ENCODE assay signal across 1 cellular context in the genomic region with DNA sequence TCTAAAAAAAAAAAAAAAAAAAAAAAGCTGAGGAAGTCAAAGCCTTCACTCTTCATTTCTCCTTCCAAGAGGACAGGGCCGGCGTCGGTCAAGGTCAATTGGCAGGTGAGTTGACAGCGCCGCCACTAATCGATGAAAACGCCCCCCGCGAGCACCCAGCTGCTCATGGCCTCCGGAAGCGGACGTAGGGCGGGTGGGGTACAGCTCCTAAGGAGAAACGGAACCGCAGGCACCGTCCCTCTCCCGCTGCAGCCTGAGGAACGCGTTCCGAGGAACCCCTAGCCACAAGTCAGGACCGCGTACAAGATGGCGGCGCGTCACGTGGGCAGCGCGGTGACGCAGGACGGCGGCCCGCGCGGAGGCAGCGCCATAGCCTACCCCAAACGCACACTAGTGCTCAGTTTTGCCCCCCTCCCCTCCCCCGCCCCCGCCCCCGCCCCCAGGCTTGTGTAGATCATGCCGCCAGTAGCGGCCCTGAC.
TF ChIP-seq lines count a peak whose summit lies in the region.

A gene (plus strand): TSS at position 465 of the 479 bp plus-strand sequence. CDS start 16,045 bp downstream, outside the sequence.

TF ChIP-seq in HepG2, 621 proteins besides CTCF, POLR2A, EP300 and RAD21 (continued from another document and continues in another):
- TF ChIP-seq FOXK1 (CRISPR knock-in tag; IDR thresholded peaks at IDR 0.05; ENCODE audit: borderline replicate concordance, low read depth): peak; percentile 25; the same call in 1 of the 2 replicates
- TF ChIP-seq ZFYVE20 (CRISPR knock-in tag; IDR thresholded peaks at IDR 0.05; ENCODE audit: borderline replicate concordance, low read depth): no peak
- no peak for TF ChIP-seq ZNF549 (CRISPR knock-in tag; IDR thresholded peaks at IDR 0.05)
- no peak for TF ChIP-seq LCORL (IDR thresholded peaks at IDR 0.05)
- peak; percentile 85 for TF ChIP-seq LCORL (CRISPR knock-in tag; IDR thresholded peaks at IDR 0.05)
- no peak for TF ChIP-seq MAFF (IDR thresholded peaks at IDR 0.05; ENCODE audit: low read depth, low read length)
- TF ChIP-seq ETV6 (CRISPR knock-in tag; conservative IDR thresholded peaks at IDR 0.05): no peak; the same call in 1 of the 2 replicates
- peak; percentile 67 for TF ChIP-seq FOSL2 (CRISPR knock-in tag; IDR thresholded peaks at IDR 0.05)
- TF ChIP-seq ZMAT3 (CRISPR knock-in tag; conservative IDR thresholded peaks at IDR 0.05): peak; percentile 85
- TF ChIP-seq, protein P1, sequence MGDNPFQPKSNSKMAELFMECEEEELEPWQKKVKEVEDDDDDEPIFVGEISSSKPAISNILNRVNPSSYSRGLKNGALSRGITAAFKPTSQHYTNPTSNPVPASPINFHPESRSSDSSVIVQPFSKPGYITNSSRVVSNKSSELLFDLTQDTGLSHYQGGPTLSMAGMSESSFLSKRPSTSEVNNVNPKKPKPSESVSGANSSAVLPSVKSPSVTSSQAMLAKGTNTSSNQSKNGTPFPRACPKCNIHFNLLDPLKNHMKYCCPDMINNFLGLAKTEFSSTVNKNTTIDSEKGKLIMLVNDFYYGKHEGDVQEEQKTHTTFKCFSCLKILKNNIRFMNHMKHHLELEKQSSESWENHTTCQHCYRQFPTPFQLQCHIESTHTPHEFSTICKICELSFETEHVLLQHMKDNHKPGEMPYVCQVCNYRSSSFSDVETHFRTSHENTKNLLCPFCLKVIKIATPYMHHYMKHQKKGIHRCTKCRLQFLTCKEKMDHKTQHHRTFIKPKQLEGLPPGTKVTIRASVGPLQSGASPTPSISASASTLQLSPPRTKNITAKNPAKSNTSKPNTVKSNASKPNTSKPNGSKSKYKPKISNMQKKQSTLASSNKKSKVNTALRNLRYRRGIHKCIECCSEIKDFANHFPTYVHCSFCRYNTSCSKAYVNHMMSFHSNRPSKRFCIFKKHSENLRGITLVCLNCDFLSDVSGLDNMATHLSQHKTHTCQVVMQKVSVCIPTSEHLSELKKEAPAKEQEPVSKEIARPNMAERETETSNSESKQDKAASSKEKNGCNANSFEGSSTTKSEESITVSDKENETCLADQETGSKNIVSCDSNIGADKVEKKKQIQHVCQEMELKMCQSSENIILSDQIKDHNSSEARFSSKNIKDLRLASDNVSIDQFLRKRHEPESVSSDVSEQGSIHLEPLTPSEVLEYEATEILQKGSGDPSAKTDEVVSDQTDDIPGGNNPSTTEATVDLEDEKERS (CRISPR knock-in tag; IDR thresholded peaks at IDR 0.05): no peak
- TF ChIP-seq ZNF205 (CRISPR knock-in tag; IDR thresholded peaks at IDR 0.05): peak; percentile 61; the same call in 1 of the 2 replicates
- no peak for TF ChIP-seq ZNF101 (CRISPR knock-in tag; IDR thresholded peaks at IDR 0.05; ENCODE audit: borderline replicate concordance, low read depth)
- TF ChIP-seq TBX3 (IDR thresholded peaks at IDR 0.05; ENCODE audit: borderline replicate concordance): no peak
- no peak for TF ChIP-seq GZF1 (CRISPR knock-in tag; IDR thresholded peaks at IDR 0.05)
- no peak for TF ChIP-seq ZNF558 (CRISPR knock-in tag; IDR thresholded peaks at IDR 0.05; ENCODE audit: borderline replicate concordance)
- TF ChIP-seq HOXA9 (CRISPR knock-in tag; IDR thresholded peaks at IDR 0.05; ENCODE audit: borderline replicate concordance): no peak
- TF ChIP-seq CAMTA2 (CRISPR knock-in tag; IDR thresholded peaks at IDR 0.05; ENCODE audit: borderline replicate concordance): no peak
- TF ChIP-seq, protein P2, sequence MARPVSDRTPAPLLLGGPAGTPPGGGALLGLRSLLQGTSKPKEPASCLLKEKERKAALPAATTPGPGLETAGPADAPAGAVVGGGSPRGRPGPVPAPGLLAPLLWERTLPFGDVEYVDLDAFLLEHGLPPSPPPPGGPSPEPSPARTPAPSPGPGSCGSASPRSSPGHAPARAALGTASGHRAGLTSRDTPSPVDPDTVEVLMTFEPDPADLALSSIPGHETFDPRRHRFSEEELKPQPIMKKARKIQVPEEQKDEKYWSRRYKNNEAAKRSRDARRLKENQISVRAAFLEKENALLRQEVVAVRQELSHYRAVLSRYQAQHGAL (CRISPR knock-in tag; IDR thresholded peaks at IDR 0.05; ENCODE audit: not compliant biosample characterization): no peak
- TF ChIP-seq ARID2 (CRISPR knock-in tag; IDR thresholded peaks at IDR 0.05; ENCODE audit: borderline replicate concordance): no peak
- TF ChIP-seq SP2 (CRISPR knock-in tag; IDR thresholded peaks at IDR 0.05): no peak
- no peak for TF ChIP-seq ZNF382 (CRISPR knock-in tag; IDR thresholded peaks at IDR 0.05; ENCODE audit: borderline replicate concordance)
- TF ChIP-seq, protein P3, sequence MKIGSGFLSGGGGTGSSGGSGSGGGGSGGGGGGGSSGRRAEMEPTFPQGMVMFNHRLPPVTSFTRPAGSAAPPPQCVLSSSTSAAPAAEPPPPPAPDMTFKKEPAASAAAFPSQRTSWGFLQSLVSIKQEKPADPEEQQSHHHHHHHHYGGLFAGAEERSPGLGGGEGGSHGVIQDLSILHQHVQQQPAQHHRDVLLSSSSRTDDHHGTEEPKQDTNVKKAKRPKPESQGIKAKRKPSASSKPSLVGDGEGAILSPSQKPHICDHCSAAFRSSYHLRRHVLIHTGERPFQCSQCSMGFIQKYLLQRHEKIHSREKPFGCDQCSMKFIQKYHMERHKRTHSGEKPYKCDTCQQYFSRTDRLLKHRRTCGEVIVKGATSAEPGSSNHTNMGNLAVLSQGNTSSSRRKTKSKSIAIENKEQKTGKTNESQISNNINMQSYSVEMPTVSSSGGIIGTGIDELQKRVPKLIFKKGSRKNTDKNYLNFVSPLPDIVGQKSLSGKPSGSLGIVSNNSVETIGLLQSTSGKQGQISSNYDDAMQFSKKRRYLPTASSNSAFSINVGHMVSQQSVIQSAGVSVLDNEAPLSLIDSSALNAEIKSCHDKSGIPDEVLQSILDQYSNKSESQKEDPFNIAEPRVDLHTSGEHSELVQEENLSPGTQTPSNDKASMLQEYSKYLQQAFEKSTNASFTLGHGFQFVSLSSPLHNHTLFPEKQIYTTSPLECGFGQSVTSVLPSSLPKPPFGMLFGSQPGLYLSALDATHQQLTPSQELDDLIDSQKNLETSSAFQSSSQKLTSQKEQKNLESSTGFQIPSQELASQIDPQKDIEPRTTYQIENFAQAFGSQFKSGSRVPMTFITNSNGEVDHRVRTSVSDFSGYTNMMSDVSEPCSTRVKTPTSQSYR (CRISPR knock-in tag; IDR thresholded peaks at IDR 0.05; ENCODE audit: borderline replicate concordance): no peak
- TF ChIP-seq ZNF232 (CRISPR knock-in tag; IDR thresholded peaks at IDR 0.05; ENCODE audit: borderline replicate concordance): no peak
- TF ChIP-seq KDM6A (CRISPR knock-in tag; IDR thresholded peaks at IDR 0.05; ENCODE audit: low read depth): no peak
- TF ChIP-seq ZFAT (CRISPR knock-in tag; conservative IDR thresholded peaks at IDR 0.05): no peak
- TF ChIP-seq SP5 (CRISPR knock-in tag; IDR thresholded peaks at IDR 0.05; ENCODE audit: borderline replicate concordance, low read depth): no peak
- TF ChIP-seq ZNF619 (CRISPR knock-in tag; IDR thresholded peaks at IDR 0.05): no peak
- no peak for TF ChIP-seq ZNF256 (CRISPR knock-in tag; conservative IDR thresholded peaks at IDR 0.05)
- TF ChIP-seq, protein P4, sequence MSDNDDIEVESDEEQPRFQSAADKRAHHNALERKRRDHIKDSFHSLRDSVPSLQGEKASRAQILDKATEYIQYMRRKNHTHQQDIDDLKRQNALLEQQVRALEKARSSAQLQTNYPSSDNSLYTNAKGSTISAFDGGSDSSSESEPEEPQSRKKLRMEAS (IDR thresholded peaks at IDR 0.05): peak; percentile 80
- TF ChIP-seq DR1 (CRISPR knock-in tag; IDR thresholded peaks at IDR 0.05): no peak
- TF ChIP-seq ARNTL (CRISPR knock-in tag; IDR thresholded peaks at IDR 0.05): peak; percentile 52; the same call in 1 of the 2 replicates
- TF ChIP-seq HNRNPLL (IDR thresholded peaks at IDR 0.05; ENCODE audit: low read depth, low read length, poor library complexity, severe bottlenecking): peak; percentile 63
- no peak for TF ChIP-seq HDAC2 (CRISPR knock-in tag; IDR thresholded peaks at IDR 0.05)
- TF ChIP-seq SNAI1 (CRISPR knock-in tag; IDR thresholded peaks at IDR 0.05; ENCODE audit: borderline replicate concordance): no peak
- TF ChIP-seq, protein P5, sequence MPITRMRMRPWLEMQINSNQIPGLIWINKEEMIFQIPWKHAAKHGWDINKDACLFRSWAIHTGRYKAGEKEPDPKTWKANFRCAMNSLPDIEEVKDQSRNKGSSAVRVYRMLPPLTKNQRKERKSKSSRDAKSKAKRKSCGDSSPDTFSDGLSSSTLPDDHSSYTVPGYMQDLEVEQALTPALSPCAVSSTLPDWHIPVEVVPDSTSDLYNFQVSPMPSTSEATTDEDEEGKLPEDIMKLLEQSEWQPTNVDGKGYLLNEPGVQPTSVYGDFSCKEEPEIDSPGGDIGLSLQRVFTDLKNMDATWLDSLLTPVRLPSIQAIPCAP (CRISPR knock-in tag; IDR thresholded peaks at IDR 0.05; ENCODE audit: low read depth): no peak
- TF ChIP-seq FOXJ3 (CRISPR knock-in tag; IDR thresholded peaks at IDR 0.05; ENCODE audit: borderline replicate concordance): no peak
- TF ChIP-seq CBX5 (CRISPR knock-in tag; IDR thresholded peaks at IDR 0.05; ENCODE audit: borderline replicate concordance): no peak
- peak; percentile 61; the same call in 1 of the 2 replicates for TF ChIP-seq SALL2 (CRISPR knock-in tag; IDR thresholded peaks at IDR 0.05)
- TF ChIP-seq, protein P6, sequence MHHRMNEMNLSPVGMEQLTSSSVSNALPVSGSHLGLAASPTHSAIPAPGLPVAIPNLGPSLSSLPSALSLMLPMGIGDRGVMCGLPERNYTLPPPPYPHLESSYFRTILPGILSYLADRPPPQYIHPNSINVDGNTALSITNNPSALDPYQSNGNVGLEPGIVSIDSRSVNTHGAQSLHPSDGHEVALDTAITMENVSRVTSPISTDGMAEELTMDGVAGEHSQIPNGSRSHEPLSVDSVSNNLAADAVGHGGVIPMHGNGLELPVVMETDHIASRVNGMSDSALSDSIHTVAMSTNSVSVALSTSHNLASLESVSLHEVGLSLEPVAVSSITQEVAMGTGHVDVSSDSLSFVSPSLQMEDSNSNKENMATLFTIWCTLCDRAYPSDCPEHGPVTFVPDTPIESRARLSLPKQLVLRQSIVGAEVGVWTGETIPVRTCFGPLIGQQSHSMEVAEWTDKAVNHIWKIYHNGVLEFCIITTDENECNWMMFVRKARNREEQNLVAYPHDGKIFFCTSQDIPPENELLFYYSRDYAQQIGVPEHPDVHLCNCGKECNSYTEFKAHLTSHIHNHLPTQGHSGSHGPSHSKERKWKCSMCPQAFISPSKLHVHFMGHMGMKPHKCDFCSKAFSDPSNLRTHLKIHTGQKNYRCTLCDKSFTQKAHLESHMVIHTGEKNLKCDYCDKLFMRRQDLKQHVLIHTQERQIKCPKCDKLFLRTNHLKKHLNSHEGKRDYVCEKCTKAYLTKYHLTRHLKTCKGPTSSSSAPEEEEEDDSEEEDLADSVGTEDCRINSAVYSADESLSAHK (CRISPR knock-in tag; IDR thresholded peaks at IDR 0.05; ENCODE audit: borderline replicate concordance): no peak
- TF ChIP-seq HHEX (CRISPR knock-in tag; IDR thresholded peaks at IDR 0.05): no peak
- TF ChIP-seq, protein P7, sequence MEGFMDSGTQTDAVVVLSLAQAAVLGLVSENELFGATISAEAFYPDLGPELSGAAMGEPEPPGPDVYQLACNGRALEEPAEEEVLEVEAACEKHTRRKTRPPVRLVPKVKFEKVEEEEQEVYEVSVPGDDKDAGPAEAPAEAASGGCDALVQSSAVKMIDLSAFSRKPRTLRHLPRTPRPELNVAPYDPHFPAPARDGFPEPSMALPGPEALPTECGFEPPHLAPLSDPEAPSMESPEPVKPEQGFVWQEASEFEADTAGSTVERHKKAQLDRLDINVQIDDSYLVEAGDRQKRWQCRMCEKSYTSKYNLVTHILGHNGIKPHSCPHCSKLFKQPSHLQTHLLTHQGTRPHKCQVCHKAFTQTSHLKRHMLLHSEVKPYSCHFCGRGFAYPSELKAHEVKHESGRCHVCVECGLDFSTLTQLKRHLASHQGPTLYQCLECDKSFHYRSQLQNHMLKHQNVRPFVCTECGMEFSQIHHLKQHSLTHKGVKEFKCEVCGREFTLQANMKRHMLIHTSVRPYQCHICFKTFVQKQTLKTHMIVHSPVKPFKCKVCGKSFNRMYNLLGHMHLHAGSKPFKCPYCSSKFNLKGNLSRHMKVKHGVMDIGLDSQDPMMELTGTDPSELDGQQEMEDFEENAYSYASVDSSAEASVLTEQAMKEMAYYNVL (CRISPR knock-in tag; IDR thresholded peaks at IDR 0.05; ENCODE audit: borderline replicate concordance): peak; percentile 10; the same call in 1 of the 2 replicates
- TF ChIP-seq, protein P8, sequence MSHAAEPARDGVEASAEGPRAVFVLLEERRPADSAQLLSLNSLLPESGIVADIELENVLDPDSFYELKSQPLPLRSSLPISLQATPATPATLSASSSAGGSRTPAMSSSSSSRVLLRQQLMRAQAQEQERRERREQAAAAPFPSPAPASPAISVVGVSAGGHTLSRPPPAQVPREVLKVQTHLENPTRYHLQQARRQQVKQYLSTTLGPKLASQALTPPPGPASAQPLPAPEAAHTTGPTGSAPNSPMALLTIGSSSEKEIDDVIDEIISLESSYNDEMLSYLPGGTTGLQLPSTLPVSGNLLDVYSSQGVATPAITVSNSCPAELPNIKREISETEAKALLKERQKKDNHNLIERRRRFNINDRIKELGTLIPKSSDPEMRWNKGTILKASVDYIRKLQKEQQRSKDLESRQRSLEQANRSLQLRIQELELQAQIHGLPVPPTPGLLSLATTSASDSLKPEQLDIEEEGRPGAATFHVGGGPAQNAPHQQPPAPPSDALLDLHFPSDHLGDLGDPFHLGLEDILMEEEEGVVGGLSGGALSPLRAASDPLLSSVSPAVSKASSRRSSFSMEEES (CRISPR knock-in tag; IDR thresholded peaks at IDR 0.05): peak; percentile 87; the same call in 1 of the 2 replicates
- TF ChIP-seq, protein P9, sequence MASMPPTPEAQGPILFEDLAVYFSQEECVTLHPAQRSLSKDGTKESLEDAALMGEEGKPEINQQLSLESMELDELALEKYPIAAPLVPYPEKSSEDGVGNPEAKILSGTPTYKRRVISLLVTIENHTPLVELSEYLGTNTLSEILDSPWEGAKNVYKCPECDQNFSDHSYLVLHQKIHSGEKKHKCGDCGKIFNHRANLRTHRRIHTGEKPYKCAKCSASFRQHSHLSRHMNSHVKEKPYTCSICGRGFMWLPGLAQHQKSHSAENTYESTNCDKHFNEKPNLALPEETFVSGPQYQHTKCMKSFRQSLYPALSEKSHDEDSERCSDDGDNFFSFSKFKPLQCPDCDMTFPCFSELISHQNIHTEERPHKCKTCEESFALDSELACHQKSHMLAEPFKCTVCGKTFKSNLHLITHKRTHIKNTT (CRISPR knock-in tag; IDR thresholded peaks at IDR 0.05): no peak
